Comparison of ENCODE assay signal across 8 cellular contexts in genomic region chr12:100733817-100734593, GRCh38.
DNase-seq lines count a peak whose midpoint lies in the region; ATAC-seq and TF ChIP-seq lines count a peak whose summit lies in the region.

No MANE protein-coding gene starts in this region.

- H4K20me1 ChIP-seq in OCI-LY3 (ENCODE audit: insufficient read depth, low read length), result no peaks in the 10 kb centered on the region

- peaks cover 57% of the 10 kb centered on the region for H3K27me3 ChIP-seq in OCI-LY3 (ENCODE audit: low read depth, low read length)

- TF ChIP-seq CTCF in OCI-LY3 (IDR thresholded peaks at IDR 0.05; ENCODE audit: low read depth, low read length) (peak; percentile 52), fibroblast of mammary gland (conservative IDR thresholded peaks at IDR 0.05; ENCODE audit: control insufficient read depth, insufficient read depth, low read depth, low read length) (peak; percentile 74)

- peak overlapping the region; percentile 64 for H3K27ac ChIP-seq in OCI-LY3 (ENCODE audit: low read length)

- peak overlapping the region; percentile 42 for H3K4me3 ChIP-seq in OCI-LY3 (ENCODE audit: low read length)
- H3K4me3 ChIP-seq in fibroblast of mammary gland (ENCODE audit: control insufficient read depth, low read depth, low read length), result no peak overlapping the region

- in situ Hi-C loops in ACHN (cut with HindIII; ENCODE audit: low pct_ligation_motif_present, low pct_unique_long_range_greater_than_20kb, low sequenced_read_pairs), result no loop called here

- H3K4me1 ChIP-seq in OCI-LY3 (ENCODE audit: low read length), result peaks cover 37% of the 10 kb centered on the region

- no peaks in the 10 kb centered on the region for H3K9me3 ChIP-seq in OCI-LY3 (ENCODE audit: insufficient read depth, low read length)

- no peaks in the 10 kb centered on the region for H3K36me3 ChIP-seq in OCI-LY3 (replicated peaks; ENCODE audit: low read depth, low read length)

- H3K4me2 ChIP-seq in OCI-LY3 (ENCODE audit: low read length), result peak overlapping the region; percentile 77

- H3K9ac ChIP-seq in OCI-LY3 (ENCODE audit: low read length), result no peak overlapping the region; the same call in 1 of the 2 replicates

- DNase-seq in ACHN (peak; percentile 70), fibroblast of mammary gland (ENCODE audit: low read depth) (peak; percentile 63), superior temporal gyrus (ENCODE audit: extremely low spot score) (peak; percentile 84), T-helper 1 cell (no peak)

- ATAC-seq in GM18519 (IDR thresholded peaks at IDR 0.05; ENCODE audit: low FRiP score, unreplicated experiment) (peak; percentile 58), HG03354 (IDR thresholded peaks at IDR 0.05; ENCODE audit: poor library complexity, severe bottlenecking, unreplicated experiment) (peak; percentile 79), HG02759 (IDR thresholded peaks at IDR 0.05; ENCODE audit: unreplicated experiment) (no peak)

- H2AFZ ChIP-seq in OCI-LY3 (ENCODE audit: low read depth, low read length), result no peak overlapping the region

- H3K79me2 ChIP-seq in OCI-LY3 (ENCODE audit: low read length), result no peaks in the 10 kb centered on the region

Comparison
In these comparisons a context has a peak if more than half of its experiments do, and no peak if none do; other contexts are left out.
1. DNase-seq: peak in ACHN (single experiment), fibroblast of mammary gland (single experiment) and superior temporal gyrus (single experiment); none in T-helper 1 cell (0 of 5).